12 cellular contexts compared by ENCODE assay signal in genomic region chr16:65828296-65828695, GRCh38.
DNase-seq lines count a peak whose midpoint lies in the region.
"Had no signal": no experiment of that assay in that cellular context is flagged by ENCODE, and none has a peak within 500 bp of the region (broad histone marks: within the 10 kb centered on the region; RNA-seq: fewer than 3 reads in every experiment).

No MANE protein-coding gene starts in this region.

- no peaks in the 10 kb centered on the region for H3K9me3 Mint-ChIP-seq in activated naive CD4-positive, alpha-beta T cell treated with anti-CD3 and anti-CD28 coated beads for 36 hours
- H3K9me3 Mint-ChIP-seq: H9 had no signal

- no peaks in the 10 kb centered on the region for H3K36me3 Mint-ChIP-seq in activated naive CD4-positive, alpha-beta T cell treated with anti-CD3 and anti-CD28 coated beads for 36 hours (ENCODE audit: low read depth)
- H3K36me3 Mint-ChIP-seq: CD14-positive monocyte; CD4-positive, alpha-beta memory T cell had no signal

- H3K4me1 Mint-ChIP-seq in activated naive CD4-positive, alpha-beta T cell treated with anti-CD3 and anti-CD28 coated beads for 36 hours (ENCODE audit: low read depth), result no peaks in the 10 kb centered on the region
- H3K4me1 Mint-ChIP-seq: CD14-positive monocyte; CD4-positive, alpha-beta memory T cell had no signal

- DNase-seq in NCI-H82 (lab: John Stamatoyannopoulos, UW) (peak; percentile 51), NCI-H82 treated with DMSO at 0.1 percent for 48 hours (lab: John Stamatoyannopoulos, UW; ENCODE audit: unreplicated experiment) (no peak), cerebellar cortex (ENCODE audit: low spot score) (peak; percentile 80), left kidney (ENCODE audit: low read depth, low spot score) (peak; percentile 42), superior temporal gyrus (ENCODE audit: extremely low spot score) (no peak)
- no peak for DNase-seq in stimulated activated CD4-positive, alpha-beta T cell treated with anti-CD3 and anti-CD28 coated beads, Interleukin-4, amount 100 ng/mL, for 24 hours
- DNase-seq in activated naive CD4-positive, alpha-beta T cell treated with anti-CD3 and anti-CD28 coated beads for 36 hours, result no peak
- DNase-seq: 8988T; CD4-positive, alpha-beta memory T cell; DMS79 treated with DMSO at 0.1 percent for 48 hours; H9 had no signal

- H3K4me3 Mint-ChIP-seq in activated naive CD4-positive, alpha-beta T cell treated with anti-CD3 and anti-CD28 coated beads for 36 hours, result no peak overlapping the region
- H3K4me3 Mint-ChIP-seq: CD14-positive monocyte; CD4-positive, alpha-beta memory T cell; H9 had no signal

- no peak overlapping the region for H3K27ac Mint-ChIP-seq in activated naive CD4-positive, alpha-beta T cell treated with anti-CD3 and anti-CD28 coated beads for 36 hours
- H3K27ac Mint-ChIP-seq: CD14-positive monocyte; CD4-positive, alpha-beta memory T cell had no signal

- intact Hi-C loops in activated naive CD4-positive, alpha-beta T cell treated with anti-CD3 and anti-CD28 coated beads for 36 hours (cut with micrococcal nuclease), result no loop called here

- CTCF ChIA-PET in activated naive CD4-positive, alpha-beta T cell treated with anti-CD3 and anti-CD28 coated beads for 36 hours (lab: Charles Lee), result no interaction called here

- no peaks in the 10 kb centered on the region for H3K27me3 Mint-ChIP-seq in activated naive CD4-positive, alpha-beta T cell treated with anti-CD3 and anti-CD28 coated beads for 36 hours (ENCODE audit: low read depth)

Comparison
In these comparisons a context has a peak if more than half of its experiments do, and no peak if none do; other contexts are left out.
1. DNase-seq: peak in NCI-H82 (single experiment), cerebellar cortex (single experiment) and left kidney (single experiment); none in NCI-H82 treated with DMSO at 0.1 percent for 48 hours (single experiment), superior temporal gyrus (single experiment), stimulated activated CD4-positive, alpha-beta T cell treated with anti-CD3 and anti-CD28 coated beads, Interleukin-4, amount 100 ng/mL, for 24 hours (single experiment) and activated naive CD4-positive, alpha-beta T cell treated with anti-CD3 and anti-CD28 coated beads for 36 hours (single experiment).